Comparison of ENCODE assay signal across 34 cellular contexts in genomic region chr12:117865505-117865904, GRCh38.
"Had no signal": no experiment of that assay in that cellular context is flagged by ENCODE, and none has a peak within 500 bp of the region (broad histone marks: within the 10 kb centered on the region; RNA-seq: fewer than 3 reads in every experiment).

No MANE protein-coding gene starts in this region.

- FAIRE-seq: astrocyte, bronchial epithelial cell had no signal

- ATAC-seq: activated naive CD4-positive, alpha-beta T cell treated with anti-CD3 and anti-CD28 coated beads, Interleukin-2, amount 50 U/mL, for 72 hours; activated naive CD8-positive, alpha-beta T cell treated with anti-CD3 and anti-CD28 coated beads, Interleukin-2, amount 50 U/mL, for 24 hours; activated T-cell treated with anti-CD3 and anti-CD28 coated beads, Interleukin-2, amount 50 U/mL, for 4 hours; activated T-cell treated with anti-CD3 and anti-CD28 coated beads, Interleukin-2, amount 50 U/mL, for 72 hours; activated T-helper 17 cell treated with anti-CD3 and anti-CD28 coated beads, Interleukin-2, amount 50 U/mL, for 72 hours; body of pancreas had no signal

- H3K4me3 ChIP-seq: adrenal gland, ascending aorta, body of pancreas, breast epithelium, cardiac muscle cell had no signal

- H3K27ac ChIP-seq: adrenal gland, ascending aorta, body of pancreas, brain microvascular endothelial cell, breast epithelium, cardiac muscle cell had no signal

- H3K9me3 ChIP-seq: adrenal gland, ascending aorta, body of pancreas, breast epithelium had no signal

- H3K4me1 ChIP-seq: adrenal gland, ascending aorta, body of pancreas, breast epithelium had no signal

- H3K36me3 ChIP-seq: adrenal gland, ascending aorta, brain microvascular endothelial cell, breast epithelium, cardiac muscle cell had no signal

- DNase-seq: activated effector memory CD4-positive, alpha-beta T cell treated with anti-CD3 and anti-CD28 coated beads, Interleukin-2, amount 50 U/mL, for 16 hours; activated effector memory CD4-positive, alpha-beta T cell treated with Interleukin-2 at 50 U/mL for 16 hours; activated gamma-delta T cell; activated gamma-delta T cell treated with Interleukin-2 at 50 U/mL for 16 hours; activated naive CD4-positive, alpha-beta T cell; activated naive CD4-positive, alpha-beta T cell treated with anti-CD3 and anti-CD28 coated beads for 36 hours; activated naive CD4-positive, alpha-beta T cell treated with anti-CD3 and anti-CD28 coated beads, Interleukin-2, amount 10 ng/mL, durations not matched to agents 7 days and 5 days; activated naive CD4-positive, alpha-beta T cell treated with anti-CD3 and anti-CD28 coated beads, Interleukin-2, amount 50 U/mL, for 16 hours; activated naive CD4-positive, alpha-beta T cell treated with Interleukin-2 at 50 U/mL for 16 hours; activated naive CD8-positive, alpha-beta T cell treated with anti-CD3 and anti-CD28 coated beads for 36 hours; activated naive CD8-positive, alpha-beta T cell treated with anti-CD3 and anti-CD28 coated beads, Interleukin-2, amount 10 ng/mL, durations not matched to agents 7 days and 5 days; activated naive CD8-positive, alpha-beta T cell treated with anti-CD3 and anti-CD28 coated beads, Interleukin-2, amount 50 U/mL, for 24 hours; activated T-cell treated with anti-CD3 and anti-CD28 coated beads, Interleukin-2, amount 50 U/mL, for 1 hour; activated T-cell treated with anti-CD3 and anti-CD28 coated beads, Interleukin-2, amount 50 U/mL, for 24 hours; activated T-cell treated with anti-CD3 and anti-CD28 coated beads, Interleukin-2, amount 50 U/mL, for 4 hours; activated T-cell treated with anti-CD3 and anti-CD28 coated beads, Interleukin-2, amount 50 U/mL, for 48 hours; activated T-cell treated with anti-CD3 and anti-CD28 coated beads, Interleukin-2, amount 50 U/mL, for 72 hours; adrenal gland; amniotic stem cell; amygdala; anterior cingulate cortex; aorta; body of pancreas; brain microvascular endothelial cell; caudate nucleus; central memory CD4-positive, alpha-beta T cell; cerebellar nuclear complex had no signal

- H3K27me3 ChIP-seq: adrenal gland, ascending aorta, body of pancreas, brain microvascular endothelial cell, breast epithelium, cardiac muscle cell had no signal
